Comparison of ENCODE assay signal across 11 cellular contexts in genomic region chr16:1494711-1495110, GRCh38. TPM values are rescaled to one million over a fixed set of nuclear protein-coding genes. Genes with fewer than 3 reads are reported as not detected.
DNase-seq lines count a peak whose midpoint lies in the region; ATAC-seq and TF ChIP-seq lines count a peak whose summit lies in the region.
"Had no signal": no experiment of that assay in that cellular context is flagged by ENCODE, and none has a peak within 500 bp of the region (broad histone marks: within the 10 kb centered on the region; RNA-seq: fewer than 3 reads in every experiment).

No MANE protein-coding gene starts in this region.

- no peaks in the 10 kb centered on the region for H3K4me1 Mint-ChIP-seq in MCF 10A (ENCODE audit: insufficient read depth, unreplicated experiment)
- H3K4me1 Mint-ChIP-seq in naive thymus-derived CD4-positive, alpha-beta T cell, result peaks cover 9 to 20% (median 10%) of the 10 kb centered on the region in 7 donors

- H3K27me3 ChIP-seq in BLaER1 treated with 17β-estradiol and CSF1 and Interleukin-3, amounts not matched to agents 10 nM and 100 nM, result no peaks in the 10 kb centered on the region
- H3K27me3 ChIP-seq in HUES64 (ENCODE audit: insufficient read depth, low read length), result 0 out of 2 replicates have a peak, but pooled peaks cover 2% of the 10 kb centered on the region
- no peaks in the 10 kb centered on the region for H3K27me3 ChIP-seq in naive thymus-derived CD4-positive, alpha-beta T cell (ENCODE audit: control insufficient read depth in 2 of 2, insufficient read depth in 2 of 2, low read length in 2 of 2)

- H3K9ac ChIP-seq in BLaER1 treated with 17β-estradiol and CSF1 and Interleukin-3, amounts not matched to agents 10 nM and 100 nM, result peak overlapping the region; percentile 90 to 98 (median 97); a peak in 21 of 22 replicates
- H3K9ac ChIP-seq in HUES64 (ENCODE audit: low read depth, low read length), result no peak overlapping the region

- peaks cover 47 to 55% (median 52%) of the 10 kb centered on the region in 11 experiments for H3K36me3 ChIP-seq in BLaER1 treated with 17β-estradiol and CSF1 and Interleukin-3, amounts not matched to agents 10 nM and 100 nM
- peaks cover 50% of the 10 kb centered on the region for H3K36me3 ChIP-seq in HUES64 (ENCODE audit: insufficient read depth, low read length)
- H3K36me3 ChIP-seq in naive thymus-derived CD4-positive, alpha-beta T cell (ENCODE audit: control insufficient read depth in 2 of 3, insufficient read depth in 3 of 3, low read length in 3 of 3), result peaks cover 0 to 57% (median 0%) of the 10 kb centered on the region in 3 experiments

- CTCF ChIA-PET in MCF 10A (lab: Yijun Ruan, JAX), result interaction anchor here (0.5 kb wide), 1 partner anchor 75 kb away, joined by 5 read pairs; no protein-coding TSS in a partner anchor
- CTCF ChIA-PET in naive thymus-derived CD4-positive, alpha-beta T cell (lab: Charles Lee), result no interaction called here

- POLR2A ChIA-PET in MCF 10A (lab: Yijun Ruan, JAX), result interaction anchor here (0.6 kb wide), 1 partner anchor 96 kb away, joined by 3 read pairs; no protein-coding TSS in a partner anchor
- POLR2A ChIA-PET in naive thymus-derived CD4-positive, alpha-beta T cell (lab: Charles Lee), result interaction anchor here (0.8 to 2.9 kb wide), 3 partner anchors 8 to 43 kb away, joined by 3 to 13 read pairs (median 5); no protein-coding TSS in a partner anchor

- DNase-seq in MCF 10A (ENCODE audit: unreplicated experiment) (no peak), GOT3 (lab: John Stamatoyannopoulos, UW) (no peak), GM13976 (ENCODE audit: low spot score) (no peak), NCI-H187 treated with DMSO at 0.1 percent for 48 hours (lab: John Stamatoyannopoulos, UW) (no peak)
- DNase-seq in naive thymus-derived CD4-positive, alpha-beta T cell, result no peak
- DNase-seq: NCI-H1417, T-helper 9 cell had no signal

- peak overlapping the region; percentile 82 to 100 (median 95) for H3K4me2 ChIP-seq in BLaER1 treated with 17β-estradiol and CSF1 and Interleukin-3, amounts not matched to agents 10 nM and 100 nM

- in situ Hi-C loops in GM13976 (cut with MboI; ENCODE audit: low sequenced_read_pairs, unreplicated experiment), result no loop called here

- H3K27ac ChIP-seq in BLaER1 treated with 17β-estradiol and CSF1 and Interleukin-3, amounts not matched to agents 10 nM and 100 nM, result peak overlapping the region in 6 of 11 experiments; percentile 87 to 97 (median 94); a peak in 5 of 22 replicates
- no peak overlapping the region for H3K27ac ChIP-seq in HUES64 (ENCODE audit: low read depth, low read length)
- H3K27ac ChIP-seq in naive thymus-derived CD4-positive, alpha-beta T cell (ENCODE audit: low read depth, low read length), result no peak overlapping the region

- 95% methylated on average over 13 of the region's 13 CpGs for WGBS in HUES64

- H3K27ac Mint-ChIP-seq in MCF 10A (ENCODE audit: low read depth, unreplicated experiment), result no peak overlapping the region
- peak overlapping the region in 2 of 9 donors; percentile 46 to 97 for H3K27ac Mint-ChIP-seq in naive thymus-derived CD4-positive, alpha-beta T cell

- peaks cover 19 to 33% (median 29%) of the 10 kb centered on the region in 10 experiments for H3K4me1 ChIP-seq in BLaER1 treated with 17β-estradiol and CSF1 and Interleukin-3, amounts not matched to agents 10 nM and 100 nM
- no peaks in the 10 kb centered on the region for H3K4me1 ChIP-seq in HUES64 (ENCODE audit: insufficient read depth, low read length)
- peaks cover 12 to 17% of the 10 kb centered on the region in 2 donors for H3K4me1 ChIP-seq in naive thymus-derived CD4-positive, alpha-beta T cell (ENCODE audit: control insufficient read depth in 2 of 2, insufficient read depth in 2 of 2, low read length in 2 of 2)

- H3K27me3 Mint-ChIP-seq in MCF 10A (ENCODE audit: insufficient read depth, unreplicated experiment), result no peaks in the 10 kb centered on the region
- no peaks in the 10 kb centered on the region for H3K27me3 Mint-ChIP-seq in naive thymus-derived CD4-positive, alpha-beta T cell

- ATAC-seq in naive thymus-derived CD4-positive, alpha-beta T cell, result no peak
- ATAC-seq in GM21825 (IDR thresholded peaks at IDR 0.05; ENCODE audit: unreplicated experiment), result no peak

- intact Hi-C loops in MCF 10A (cut with micrococcal nuclease), result no loop called here
- intact Hi-C loops in naive thymus-derived CD4-positive, alpha-beta T cell (cut with micrococcal nuclease), result loop anchor here in 1 of 2 donors (5.0 to 10.0 kb wide), 4 partner anchors 210 to 1018 kb away; partner anchors contain the start of genes ATP6V0C, MAPK8IP3, MSRB1 and TRAF7

- TF ChIP-seq CTCF in MCF 10A (IDR thresholded peaks at IDR 0.05; ENCODE audit: unreplicated experiment) (no peak), GM13976 (IDR thresholded peaks at IDR 0.05; ENCODE audit: borderline replicate concordance, control extremely low read depth, extremely low read depth, insufficient read depth, missing control alignments) (no peak)

- no peaks in the 10 kb centered on the region for H3K9me3 ChIP-seq in BLaER1 treated with 17β-estradiol and CSF1 and Interleukin-3, amounts not matched to agents 10 nM and 100 nM (replicated peaks in 1 of 11)
- H3K9me3 ChIP-seq in HUES64 (ENCODE audit: insufficient read depth, low read depth, low read length), result no peaks in the 10 kb centered on the region
- no peaks in the 10 kb centered on the region for H3K9me3 ChIP-seq in naive thymus-derived CD4-positive, alpha-beta T cell (ENCODE audit: control insufficient read depth in 2 of 3, low read length in 3 of 3)

- H4K20me1 ChIP-seq in BLaER1 treated with 17β-estradiol and CSF1 and Interleukin-3, amounts not matched to agents 10 nM and 100 nM, result peaks cover 0 to 57% (median 44%) of the 10 kb centered on the region in 11 experiments; a peak in 17 of 22 replicates

- BruUV-seq in MCF 10A (replicated peaks; lab: Mats Ljungman, UMichigan), result no TSS peak

- peak overlapping the region in 9 of 10 experiments; percentile 73 to 97 (median 91); a peak in 18 of 20 replicates for H3K4me3 ChIP-seq in BLaER1 treated with 17β-estradiol and CSF1 and Interleukin-3, amounts not matched to agents 10 nM and 100 nM
- peak overlapping the region; percentile 78; the same call in 1 of the 2 replicates for H3K4me3 ChIP-seq in HUES64 (ENCODE audit: low read length)
- H3K4me3 ChIP-seq in naive thymus-derived CD4-positive, alpha-beta T cell (ENCODE audit: low read length), result no peak overlapping the region

- peak overlapping the region; percentile 78 for H3K4me3 Mint-ChIP-seq in MCF 10A (ENCODE audit: unreplicated experiment)
- peak overlapping the region; percentile 80 to 99 (median 92) for H3K4me3 Mint-ChIP-seq in naive thymus-derived CD4-positive, alpha-beta T cell

- H3K36me3 Mint-ChIP-seq in MCF 10A (ENCODE audit: insufficient read depth, unreplicated experiment), result peaks cover 7% of the 10 kb centered on the region
- H3K36me3 Mint-ChIP-seq in naive thymus-derived CD4-positive, alpha-beta T cell, result peaks cover 0 to 7% (median 0%) of the 10 kb centered on the region in 5 donors

- H3K9me3 Mint-ChIP-seq in MCF 10A (ENCODE audit: unreplicated experiment), result no peaks in the 10 kb centered on the region
- peaks cover 0 to 1% (median 0%) of the 10 kb centered on the region in 11 donors for H3K9me3 Mint-ChIP-seq in naive thymus-derived CD4-positive, alpha-beta T cell

RNA-seq across cellular contexts. Expression of gene TELO2, which starts 1.6 kb away (rescaled TPM):
- 49.8 TPM for polyA plus RNA-seq in HUES64 (2013, experiment 1 of 2)
- polyA plus RNA-seq in HUES64 (2013, experiment 2 of 2), result 34.4 TPM
- total RNA-seq in MCF 10A (2022), result 27.7 and 31.3 TPM in 2 replicates
- total RNA-seq in naive thymus-derived CD4-positive, alpha-beta T cell, result 10 to 100 TPM; 46.9 to 58.9 (median 50.3) TPM
- polyA plus RNA-seq in naive thymus-derived CD4-positive, alpha-beta T cell, result 10 to 100 TPM; 10.5 to 18.7 TPM

RNA-seq across cellular contexts. Expression of gene PTX4, which starts 6.0 kb away (rescaled TPM):
- polyA plus RNA-seq in HUES64 (2013, experiment 1 of 2), result not detected
- not detected for polyA plus RNA-seq in HUES64 (2013, experiment 2 of 2)
- not detected in 2 replicates for total RNA-seq in MCF 10A (2022)
- under 1 TPM in 2 of 5 experiments, not detected in 3; 0.24 to 0.64 TPM for total RNA-seq in naive thymus-derived CD4-positive, alpha-beta T cell
- polyA plus RNA-seq in naive thymus-derived CD4-positive, alpha-beta T cell, result not detected
- polyA plus RNA-seq: keratinocyte had no signal

RNA-seq across cellular contexts. Expression of gene CLCN7, which starts 19.9 kb away (rescaled TPM):
- polyA plus RNA-seq in HUES64 (2013, experiment 1 of 2), result 38.4 TPM
- 34.8 TPM for polyA plus RNA-seq in HUES64 (2013, experiment 2 of 2)
- 60.0 and 69.5 TPM in 2 replicates for total RNA-seq in MCF 10A (2022)
- 100 to 1,000 TPM in 4 of 5 experiments, 10 to 100 TPM in 1; 74.8 to 140 (median 115) TPM for total RNA-seq in naive thymus-derived CD4-positive, alpha-beta T cell
- polyA plus RNA-seq in naive thymus-derived CD4-positive, alpha-beta T cell, result 10 to 100 TPM; 17.0 to 35.1 TPM

RNA-seq across cellular contexts. Expression of gene TMEM204, which starts 38.8 kb away (rescaled TPM):
- 0.40 TPM for polyA plus RNA-seq in HUES64 (2013, experiment 1 of 2)
- 0.95 TPM for polyA plus RNA-seq in HUES64 (2013, experiment 2 of 2)
- total RNA-seq in MCF 10A (2022), result not detected in 2 replicates
- 100 to 1,000 TPM in 2 of 5 experiments, 10 to 100 TPM in 3; 26.3 to 162 (median 47.5) TPM for total RNA-seq in naive thymus-derived CD4-positive, alpha-beta T cell
- 100 to 1,000 TPM; 152 to 186 TPM for polyA plus RNA-seq in naive thymus-derived CD4-positive, alpha-beta T cell

RNA-seq across cellular contexts. Expression of gene CCDC154, which starts 50.4 kb away (rescaled TPM):
- polyA plus RNA-seq in HUES64 (2013, experiment 1 of 2), result 0.55 TPM
- polyA plus RNA-seq in HUES64 (2013, experiment 2 of 2), result 0.57 TPM
- 0.28 and 1.2 TPM in 2 replicates for total RNA-seq in MCF 10A (2022)
- total RNA-seq in naive thymus-derived CD4-positive, alpha-beta T cell, result 10 to 100 TPM in 2 of 5 experiments, 1 to 10 TPM in 3; 3.6 to 19.1 (median 8.9) TPM
- not detected for polyA plus RNA-seq in naive thymus-derived CD4-positive, alpha-beta T cell

Comparison
In these comparisons a context has a peak if more than half of its experiments do, and no peak if none do; other contexts are left out.
1. H3K27ac ChIP-seq: peak in BLaER1 treated with 17β-estradiol and CSF1 and Interleukin-3, amounts not matched to agents 10 nM and 100 nM (6 of 11); none in HUES64 (single experiment) and naive thymus-derived CD4-positive, alpha-beta T cell (single experiment).